8 cellular contexts compared by ENCODE assay signal in the genomic region with DNA sequence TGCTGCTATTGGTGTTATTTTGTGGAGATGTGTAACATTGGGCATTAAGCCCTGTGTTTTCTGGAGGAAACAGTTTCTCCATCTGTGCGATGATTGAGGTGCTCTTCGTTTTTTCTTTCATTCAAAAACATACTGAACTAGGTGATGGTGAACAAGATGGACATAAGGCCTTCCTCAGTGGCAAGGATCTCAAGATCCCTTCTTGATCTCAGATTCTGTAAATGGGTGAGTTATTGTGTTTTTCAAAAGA. TPM values are rescaled to one million over a fixed set of nuclear protein-coding genes. Genes with fewer than 3 reads are reported as not detected.
DNase-seq lines count a peak whose midpoint lies in the region; ATAC-seq, FAIRE-seq and TF ChIP-seq lines count a peak whose summit lies in the region.

No MANE protein-coding gene starts in this region.

- no peak for TF ChIP-seq EP300 in HepG2 (IDR thresholded peaks at IDR 0.05; ENCODE audit: low read depth in 2 of 2, low read length in 2 of 2)
- no peak for TF ChIP-seq EP300 in HepG2 (CRISPR knock-in tag; IDR thresholded peaks at IDR 0.05; ENCODE audit: borderline replicate concordance)

- peaks cover 2 to 26% of the 10 kb centered on the region in 2 experiments; a peak in 3 of 5 replicates for H3K27me3 ChIP-seq in HepG2 (ENCODE audit: control insufficient read depth in 1 of 2, insufficient read depth in 2 of 2, low read length in 2 of 2)
- H3K27me3 ChIP-seq in right lobe of liver, result no peaks in the 10 kb centered on the region
- H3K27me3 ChIP-seq in mesenchymal stem cell (ENCODE audit: control insufficient read depth in 1 of 2, insufficient read depth in 1 of 2, low read length in 2 of 2), result peaks cover 4 to 10% of the 10 kb centered on the region in 2 experiments

- CTCF ChIA-PET in HepG2 (lab: Yijun Ruan, JAX; ENCODE audit: low intra/inter-chr PET ratio, low total read pairs), result interaction anchor here (1.2 kb wide), 2 partner anchors 121 to 176 kb away, joined by 3 to 4 read pairs; no protein-coding TSS in a partner anchor

- H3K79me2 ChIP-seq in HepG2 (ENCODE audit: insufficient read depth, low read length), result no peaks in the 10 kb centered on the region

- peak overlapping the region; percentile 77 for H3K4me3 Mint-ChIP-seq in activated naive CD8-positive, alpha-beta T cell treated with anti-CD3 and anti-CD28 coated beads for 36 hours

- DNase-seq in HepG2 (ENCODE audit: low spot score) (no peak), right lobe of liver (no peak), mesenchymal stem cell (no peak), NCI-H1417 treated with DMSO at 0.1 percent for 48 hours (lab: John Stamatoyannopoulos, UW) (no peak), globus pallidus (ENCODE audit: low spot score) (no peak), NCI-H1092 (lab: John Stamatoyannopoulos, UW) (no peak), ureter (ENCODE audit: low spot score) (no peak)
- DNase-seq in activated naive CD8-positive, alpha-beta T cell treated with anti-CD3 and anti-CD28 coated beads for 36 hours, result no peak

- H3K36me3 ChIP-seq in HepG2 (replicated peaks in 1 of 2; ENCODE audit: control insufficient read depth in 1 of 2, insufficient read depth in 2 of 2, low read length in 2 of 2) (no peaks in the 10 kb centered on the region), right lobe of liver (no peaks in the 10 kb centered on the region), mesenchymal stem cell (ENCODE audit: control insufficient read depth in 1 of 2, insufficient read depth in 2 of 2, low read depth in 1 of 2, low read length in 2 of 2) (no peaks in the 10 kb centered on the region)

- H2AK5ac ChIP-seq in mesenchymal stem cell (ENCODE audit: low read length, severe bottlenecking), result no peak overlapping the region

- peak overlapping the region; percentile 65 for H3K27ac Mint-ChIP-seq in activated naive CD8-positive, alpha-beta T cell treated with anti-CD3 and anti-CD28 coated beads for 36 hours

- H3K79me1 ChIP-seq in mesenchymal stem cell (replicated peaks; ENCODE audit: low read length, poor library complexity, severe bottlenecking), result no peaks in the 10 kb centered on the region

- in situ Hi-C loops in HepG2 (cut with HindIII; ENCODE audit: extremely low pct_ligation_motif_present, low pct_unique_long_range_greater_than_20kb), result no loop called here

- no peak overlapping the region for H4K8ac ChIP-seq in mesenchymal stem cell (ENCODE audit: low read length)

- POLR2A ChIA-PET in HepG2 (lab: Yijun Ruan, JAX), result interaction anchor here (0.9 kb wide), 1 partner anchor 92 kb away, joined by 3 read pairs; the partner anchor contains the start of gene DMTF1

- no peak overlapping the region for H2BK5ac ChIP-seq in mesenchymal stem cell (ENCODE audit: low read depth, low read length, poor library complexity, severe bottlenecking)

- H3K4me3 ChIP-seq in HepG2 (replicated peaks in 1 of 3; ENCODE audit: insufficient read depth in 1 of 3, low read depth in 2 of 3, low read length in 3 of 3), result peak overlapping the region in 2 of 3 experiments; percentile 53 to 76; a peak in 1 of 6 replicates
- H3K4me3 ChIP-seq in right lobe of liver, result no peak overlapping the region
- H3K4me3 ChIP-seq in mesenchymal stem cell (ENCODE audit: insufficient read depth in 1 of 2, low read depth in 1 of 2, low read length in 2 of 2), result peak overlapping the region in 1 of 2 experiments; percentile 86

- intact Hi-C loops in HepG2 (cut with micrococcal nuclease; ENCODE audit: unreplicated experiment) (no loop called here), right lobe of liver (cut with DNase I) (no loop called here)

- FAIRE-seq in HepG2 (lab: Jason Lieb, UNC), result no peak

- H3K9me3 ChIP-seq in HepG2 (ENCODE audit: low read length) (no peaks in the 10 kb centered on the region), right lobe of liver (no peaks in the 10 kb centered on the region), mesenchymal stem cell (ENCODE audit: control insufficient read depth, low read length) (no peaks in the 10 kb centered on the region)

- no peak overlapping the region for H3K27ac ChIP-seq in HepG2 (ENCODE audit: extremely low read length, insufficient read depth, low read length)
- no peak overlapping the region for H3K27ac ChIP-seq in right lobe of liver
- no peak overlapping the region for H3K27ac ChIP-seq in mesenchymal stem cell (ENCODE audit: low read length, poor library complexity, severe bottlenecking)

- TF ChIP-seq CTCF in HepG2 (CRISPR knock-in tag; IDR thresholded peaks at IDR 0.05) (no peak), right lobe of liver (IDR thresholded peaks at IDR 0.05) (no peak)

- no peak for ATAC-seq in HepG2
- ATAC-seq in right lobe of liver, result no peak

- H3K4me2 ChIP-seq in HepG2 (ENCODE audit: low read depth, low read length), result peak overlapping the region; percentile 76
- no peak overlapping the region for H3K4me2 ChIP-seq in mesenchymal stem cell (ENCODE audit: low read length, poor library complexity, severe bottlenecking)

- H2BK15ac ChIP-seq in mesenchymal stem cell (ENCODE audit: low read depth, poor library complexity, severe bottlenecking), result no peak overlapping the region

- H3K9me3 Mint-ChIP-seq in activated naive CD8-positive, alpha-beta T cell treated with anti-CD3 and anti-CD28 coated beads for 36 hours, result no peaks in the 10 kb centered on the region

- no peak overlapping the region for H2BK120ac ChIP-seq in mesenchymal stem cell (ENCODE audit: low read depth, low read length)

- no peak overlapping the region for H4K91ac ChIP-seq in mesenchymal stem cell (ENCODE audit: low read length)

- no peak overlapping the region for H2BK12ac ChIP-seq in mesenchymal stem cell (ENCODE audit: low read length in 2 of 2)

- H3K9ac ChIP-seq in HepG2 (ENCODE audit: insufficient read depth, low read depth, low read length) (0 out of 2 replicates have a peak overlapping the region, but pooled peaks have one; percentile 2), mesenchymal stem cell (ENCODE audit: low read length) (peak overlapping the region; percentile 83)

- H2AFZ ChIP-seq in HepG2 (ENCODE audit: low read length) (no peak overlapping the region), mesenchymal stem cell (ENCODE audit: low read depth, low read length) (no peak overlapping the region)

- WGBS in HepG2 (ENCODE audit: low lambda C conversion rate), result 26% methylated on average over 2 of the region's 2 CpGs
- 71% methylated on average over 2 of the region's 2 CpGs for WGBS in right lobe of liver (ENCODE audit: insufficient coverage, low coverage, low lambda C conversion rate, missing lambda C conversion rate)
- 74% methylated on average over 2 of the region's 2 CpGs for WGBS in mesenchymal stem cell

- BruUV-seq in HepG2 (replicated peaks; lab: Mats Ljungman, UMichigan), result no TSS peak

- no peaks in the 10 kb centered on the region for H4K20me1 ChIP-seq in HepG2 (ENCODE audit: insufficient read depth, low read length)

- TF ChIP-seq POLR2A in HepG2 (IDR thresholded peaks at IDR 0.05; ENCODE audit: insufficient read depth in 1 of 2, low read depth in 2 of 2, low read length in 2 of 2) (no peak), right lobe of liver (IDR thresholded peaks at IDR 0.05) (no peak)

- peaks cover 9% of the 10 kb centered on the region for H3K27me3 Mint-ChIP-seq in activated naive CD8-positive, alpha-beta T cell treated with anti-CD3 and anti-CD28 coated beads for 36 hours

- peaks cover 13% of the 10 kb centered on the region for H3K4me1 Mint-ChIP-seq in activated naive CD8-positive, alpha-beta T cell treated with anti-CD3 and anti-CD28 coated beads for 36 hours

- no peak overlapping the region for H3K23ac ChIP-seq in mesenchymal stem cell (ENCODE audit: low read length in 2 of 2)

- TF ChIP-seq RAD21 in HepG2 (CRISPR knock-in tag; IDR thresholded peaks at IDR 0.05), result no peak

- H3K18ac ChIP-seq in mesenchymal stem cell (ENCODE audit: low read depth in 1 of 2, low read length in 2 of 2), result no peak overlapping the region

- H3K14ac ChIP-seq in mesenchymal stem cell (ENCODE audit: low read length in 2 of 2), result no peak overlapping the region

- peaks cover 14% of the 10 kb centered on the region for H3K4me1 ChIP-seq in HepG2 (ENCODE audit: insufficient read depth, low read length)
- H3K4me1 ChIP-seq in right lobe of liver, result peaks cover 0 to 5% (median 0%) of the 10 kb centered on the region in 4 donors
- peaks cover 4% of the 10 kb centered on the region for H3K4me1 ChIP-seq in mesenchymal stem cell (ENCODE audit: control insufficient read depth, insufficient read depth, low read depth, low read length)

- no peak overlapping the region for H3K4ac ChIP-seq in mesenchymal stem cell (ENCODE audit: low read depth in 1 of 2, low read length in 2 of 2)

- H3K36me3 Mint-ChIP-seq in activated naive CD8-positive, alpha-beta T cell treated with anti-CD3 and anti-CD28 coated beads for 36 hours, result no peaks in the 10 kb centered on the region

TF ChIP-seq in HepG2, 621 proteins besides CTCF, POLR2A, EP300 and RAD21 (continues in another document):
- no peak for TF ChIP-seq SNAI1 (CRISPR knock-in tag; IDR thresholded peaks at IDR 0.05; ENCODE audit: borderline replicate concordance)

RNA-seq across cellular contexts. Expression of gene ELAPOR2, which starts 0.8 kb away (rescaled TPM):
- total RNA-seq in HepG2 (2016; rRNA removed; fragmentation: Illumina TruSeq; extraction: Trizol) (8.4 and 10.3 TPM in 2 replicates), right lobe of liver (1 to 10 TPM in 5 of 6 experiments, under 1 TPM in 1; 0.70 to 3.2 (median 1.2) TPM), ureter (24.5 TPM)
- total RNA-seq in HepG2 (2016; cell fraction: cytosol; rRNA removed; fragmentation: Illumina TruSeq; extraction: Trizol; ENCODE audit: low read depth), result 1.7 and 2.6 TPM in 2 replicates
- 7.0 and 9.7 TPM in 2 replicates for total RNA-seq in HepG2 (2016; cell fraction: insoluble cytoplasmic fraction; rRNA removed; fragmentation: Illumina TruSeq; extraction: Trizol)
- total RNA-seq in HepG2 (2016; cell fraction: membrane; rRNA removed; fragmentation: Illumina TruSeq; extraction: Trizol), result 3.8 and 6.1 TPM in 2 replicates
- total RNA-seq in HepG2 (2016; cell fraction: nucleus; rRNA removed; fragmentation: Illumina TruSeq; extraction: Trizol), result 12.8 and 13.5 TPM in 2 replicates
- polyA plus RNA-seq in HepG2 (2011; rRNA removed), result 7.4 and 7.8 TPM in 2 replicates
- polyA plus RNA-seq in HepG2 (2011; cell fraction: cytosol; rRNA removed), result 2.3 and 4.2 TPM in 2 replicates
- polyA plus RNA-seq in HepG2 (2011; cell fraction: nucleus; rRNA removed), result 6.7 and 8.3 TPM in 2 replicates
- polyA plus RNA-seq in HepG2 (2012), result 5.0 and 7.8 TPM in 2 replicates
- polyA plus RNA-seq in HepG2 (2016; cell fraction: cytosol; fragmentation: Illumina TruSeq; extraction: Trizol; ENCODE audit: low read depth), result 0.37 and 0.42 TPM in 2 replicates
- 6.3 and 7.2 TPM in 2 replicates for polyA plus RNA-seq in HepG2 (2016; cell fraction: insoluble cytoplasmic fraction; fragmentation: Illumina TruSeq; extraction: Trizol; ENCODE audit: low read depth)
- 1.6 and 1.8 TPM in 2 replicates for polyA plus RNA-seq in HepG2 (2016; cell fraction: membrane; fragmentation: Illumina TruSeq; extraction: Trizol; ENCODE audit: low read depth)
- polyA plus RNA-seq in HepG2 (2016; cell fraction: nucleus; fragmentation: Illumina TruSeq; extraction: Trizol; ENCODE audit: insufficient read depth, low read depth), result 6.1 and 8.1 TPM in 2 replicates
- 13.0 and 33.6 TPM in 2 replicates for polyA minus RNA-seq in HepG2 (2011; rRNA and poly(A)+ RNA removed; ENCODE audit: low replicate concordance)
- polyA minus RNA-seq in HepG2 (2011; cell fraction: cytosol; rRNA and poly(A)+ RNA removed), result 5.8 and 6.5 TPM in 2 replicates
- polyA minus RNA-seq in HepG2 (2011; cell fraction: nucleus; rRNA and poly(A)+ RNA removed), result 38.8 and 50.1 TPM in 2 replicates
- 1 to 10 TPM; 1.6 to 2.2 TPM for total RNA-seq in activated naive CD8-positive, alpha-beta T cell treated with anti-CD3 and anti-CD28 coated beads for 36 hours
- polyA plus RNA-seq in mesenchymal stem cell (2013, experiment 1 of 2), result 5.9 TPM
- 6.2 TPM for polyA plus RNA-seq in mesenchymal stem cell (2013, experiment 2 of 2)

Comparison
In these comparisons a context has a peak if more than half of its experiments do, and no peak if none do; other contexts are left out.
1. H3K4me3 ChIP-seq: peak in HepG2 (2 of 3); none in right lobe of liver (0 of 3).